Comparison of ENCODE assay signal across 13 cellular contexts in the genomic region with DNA sequence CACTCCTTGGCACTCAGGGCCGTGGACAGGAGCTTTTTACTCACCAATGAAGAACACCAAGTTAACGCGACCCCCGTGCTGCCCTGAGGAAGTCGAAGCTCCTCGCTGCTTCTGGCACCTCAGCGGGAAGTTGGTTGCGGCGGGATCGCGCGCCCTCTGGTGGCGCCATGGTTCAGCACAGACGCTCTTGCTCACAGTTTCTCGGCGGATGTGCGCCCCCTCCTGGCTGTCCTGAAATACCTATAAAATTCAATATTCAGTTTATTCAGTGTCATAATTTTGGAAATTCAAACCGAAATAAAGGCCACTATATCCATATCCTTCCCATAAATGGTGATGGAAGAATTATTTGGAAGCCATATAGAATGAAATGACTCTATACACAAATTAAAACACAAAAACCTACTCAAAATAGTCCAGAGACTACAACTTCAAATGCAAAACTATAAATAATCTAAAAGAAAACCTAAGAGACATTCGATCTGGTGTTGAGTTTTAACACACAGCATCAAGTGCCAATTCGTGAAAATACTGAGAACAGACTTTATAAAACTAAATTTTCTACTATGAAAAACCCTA. TPM values are rescaled to one million over a fixed set of nuclear protein-coding genes. Genes with fewer than 3 reads are reported as not detected.
DNase-seq lines count a peak whose midpoint lies in the region; ATAC-seq, FAIRE-seq and TF ChIP-seq lines count a peak whose summit lies in the region.
"Not testable (repeated sequence)": the region's sequence is repeated elsewhere in the genome, so short reads cannot be mapped to it uniquely, and the experiment has no call there.
"Had no signal": no experiment of that assay in that cellular context is flagged by ENCODE, and none has a peak within 500 bp of the region (broad histone marks: within the 10 kb centered on the region; RNA-seq: fewer than 3 reads in every experiment).

No MANE protein-coding gene starts in this region.

- POLR2A ChIA-PET in CD4-positive, alpha-beta memory T cell (lab: Charles Lee; ENCODE audit: partially characterized antibody); SK-N-SH (lab: Yijun Ruan, JAX); H1 (lab: Charles Lee; ENCODE audit: partially characterized antibody): not testable (repeated sequence)

- H3K36me3 Mint-ChIP-seq in CD4-positive, alpha-beta memory T cell; HFFc6 (ENCODE audit: low read depth); natural killer cell: not testable (repeated sequence)

- peak; percentile 82 for TF ChIP-seq CTCF in HFFc6 (IDR thresholded peaks at IDR 0.05)
- TF ChIP-seq CTCF in SK-N-SH (IDR thresholded peaks at IDR 0.05) = 0 out of 2 replicates have a peak, but pooled peaks have one; percentile 13
- TF ChIP-seq CTCF in H1 (IDR thresholded peaks at IDR 0.05; ENCODE audit: control extremely low read depth in 1 of 3, insufficient read depth in 1 of 3, low read depth in 1 of 3, low read length in 3 of 3) = peak; percentile 21 to 79 (median 47)
- TF ChIP-seq CTCF in hepatocyte (IDR thresholded peaks at IDR 0.05; ENCODE audit: poor library complexity) = peak; percentile 28
- peak; percentile 34 for TF ChIP-seq CTCF in natural killer cell (IDR thresholded peaks at IDR 0.05)
- peak in 6 of 11 experiments; percentile 33 to 66 (median 45) for TF ChIP-seq CTCF in spleen (IDR thresholded peaks at IDR 0.05 in 8 of 11, conservative IDR thresholded peaks at IDR 0.05 in 3 of 11)

- not testable (repeated sequence) for H3K4me1 ChIP-seq in CD4-positive, alpha-beta memory T cell (ENCODE audit: insufficient read depth, low read length); SK-N-SH (ENCODE audit: control insufficient read depth in 1 of 2, insufficient read depth in 2 of 2, low read depth in 1 of 2, low read length in 1 of 2); adipocyte (ENCODE audit: control insufficient read depth, insufficient read depth, low read length); H1 (replicated peaks in 1 of 4; ENCODE audit: control insufficient read depth in 3 of 4, insufficient read depth in 4 of 4, low read length in 3 of 4); hepatocyte (ENCODE audit: insufficient read depth); spleen

- not testable (repeated sequence) for H3K4ac ChIP-seq in H1 (replicated peaks; ENCODE audit: insufficient read length, low read depth, low read length)

- WGBS in SK-N-SH (ENCODE audit: low lambda C conversion rate) = under 1% methylated on average over 4 of the region's 20 CpGs
- 21% methylated on average over 6 of the region's 20 CpGs; no CpG with 5 or more reads in 1 of the 2 experiments for WGBS in H1 (ENCODE audit: extremely low coverage in 1 of 2, insufficient coverage in 1 of 2, insufficient read length in 1 of 2, insufficient replicate concordance in 2 of 2, low coverage in 1 of 2, low lambda C conversion rate in 2 of 2, missing lambda C conversion rate in 1 of 2), 2 experiments
- 1% methylated on average over 7 of the region's 20 CpGs for WGBS in hepatocyte (ENCODE audit: low lambda C conversion rate, missing lambda C conversion rate)
- WGBS in spleen, 5 donors = 1 to 6% (median 2%) methylated on average over 3 to 19 of the region's 20 CpGs

- H3K9me2 ChIP-seq in SK-N-SH; hepatocyte (replicated peaks; ENCODE audit: insufficient read depth): not testable (repeated sequence)

- H2BK15ac ChIP-seq in H1 (ENCODE audit: low read length) = not testable (repeated sequence)

- H3K23ac ChIP-seq in H1 (ENCODE audit: insufficient read length) = not testable (repeated sequence)

- not testable (repeated sequence) for H2BK12ac ChIP-seq in H1 (ENCODE audit: low read depth, low read length)

- not testable (repeated sequence) for TF ChIP-seq RAD21 in SK-N-SH (IDR thresholded peaks at IDR 0.05; ENCODE audit: low read length)
- TF ChIP-seq RAD21 in H1 (IDR thresholded peaks at IDR 0.05 in 1 of 2, conservative IDR thresholded peaks at IDR 0.05 in 1 of 2; ENCODE audit: low read depth in 2 of 2, low read length in 2 of 2) = peak; percentile 49 to 51; a peak in 2 of 4 replicates

- not testable (repeated sequence) for H3K56ac ChIP-seq in H1 (replicated peaks; ENCODE audit: insufficient read length, low read depth, low read length)

- H3K9me3 ChIP-seq in CD4-positive, alpha-beta memory T cell (ENCODE audit: control insufficient read depth in 1 of 2, low read length in 2 of 2); SK-N-SH; adipocyte (ENCODE audit: control insufficient read depth, low read length); H1 (ENCODE audit: insufficient read depth in 2 of 2, low read depth in 1 of 2, low read length in 1 of 2); hepatocyte (ENCODE audit: low read depth); spleen: not testable (repeated sequence)

- not testable (repeated sequence) for H2BK20ac ChIP-seq in H1 (ENCODE audit: low read length)

- not testable (repeated sequence) for H4K20me1 ChIP-seq in SK-N-SH (ENCODE audit: insufficient read depth); H1 (replicated peaks in 1 of 2; ENCODE audit: control insufficient read depth in 1 of 2, insufficient read depth in 2 of 2, low read length in 2 of 2); hepatocyte (ENCODE audit: insufficient read depth, poor library complexity, severe bottlenecking)

- not testable (repeated sequence) for TF ChIP-seq EP300 in SK-N-SH (IDR thresholded peaks at IDR 0.05; ENCODE audit: borderline replicate concordance in 1 of 2, low read depth in 1 of 2, low read length in 1 of 2); H1 (IDR thresholded peaks at IDR 0.05; ENCODE audit: borderline replicate concordance in 1 of 2, low read depth in 2 of 2, low read length in 2 of 2)

- H4K91ac ChIP-seq in H1 (replicated peaks; ENCODE audit: insufficient read length, low read length) = not testable (repeated sequence)

- not testable (repeated sequence) for ATAC-seq in natural killer cell

- not testable (repeated sequence) for H3F3A ChIP-seq in SK-N-SH (replicated peaks; ENCODE audit: insufficient read depth)

- H3K4me2 ChIP-seq in SK-N-SH; H1 (ENCODE audit: insufficient read depth in 1 of 2, low read depth in 2 of 2, low read length in 2 of 2); hepatocyte: not testable (repeated sequence)

- not testable (repeated sequence) for H3K27ac ChIP-seq in CD4-positive, alpha-beta memory T cell (ENCODE audit: low read depth, low read length); SK-N-SH (ENCODE audit: low read depth in 2 of 2, low read length in 1 of 2); H1 (ENCODE audit: low read depth, low read length); hepatocyte; spleen

- peak in 3 of 5 donors; percentile 6 to 69 (median 60) for DNase-seq in CD4-positive, alpha-beta memory T cell
- not testable (repeated sequence) for DNase-seq in HFFc6, SK-N-SH
- DNase-seq in adipocyte (ENCODE audit: low read depth) (peak; percentile 48), H1 (ENCODE audit: low read depth in 1 of 2, low spot score in 2 of 2) (peak in 1 of 2 experiments; percentile 74), hepatocyte (ENCODE audit: low spot score) (peak; percentile 20), natural killer cell (peak; percentile 60), spleen (peak; percentile 90)

- H3K27me3 Mint-ChIP-seq in CD4-positive, alpha-beta memory T cell; HFFc6 (ENCODE audit: insufficient read depth); natural killer cell (ENCODE audit: low read depth in 2 of 2): not testable (repeated sequence)

- H2BK5ac ChIP-seq in H1 (ENCODE audit: low read depth, low read length) = not testable (repeated sequence)

- CTCF ChIA-PET in CD4-positive, alpha-beta memory T cell (lab: Charles Lee; ENCODE audit: partially characterized antibody); SK-N-SH (lab: Yijun Ruan, JAX); H1 (lab: Charles Lee; ENCODE audit: partially characterized antibody): not testable (repeated sequence)

- not testable (repeated sequence) for H2BK120ac ChIP-seq in H1 (replicated peaks; ENCODE audit: low read depth, low read length)

- not testable (repeated sequence) for H3K14ac ChIP-seq in H1 (ENCODE audit: insufficient read length)

- not testable (repeated sequence) for H4K8ac ChIP-seq in H1 (ENCODE audit: extremely low read depth, insufficient read depth, low read length)

- H3K9me3 Mint-ChIP-seq in CD4-positive, alpha-beta memory T cell; HFFc6; natural killer cell: not testable (repeated sequence)

- H3K18ac ChIP-seq in H1 (ENCODE audit: extremely low read depth, low read length) = not testable (repeated sequence)

- FAIRE-seq in H1 (lab: Jason Lieb, UNC) = not testable (repeated sequence)

- not testable (repeated sequence) for H3K27ac Mint-ChIP-seq in CD4-positive, alpha-beta memory T cell; HFFc6; natural killer cell

- not testable (repeated sequence) for H3K27me3 ChIP-seq in CD4-positive, alpha-beta memory T cell (ENCODE audit: insufficient read depth, low read length); SK-N-SH (ENCODE audit: insufficient read depth); adipocyte (replicated peaks; ENCODE audit: control insufficient read depth, insufficient read depth, low read length); H1 (replicated peaks in 1 of 4; ENCODE audit: control insufficient read depth in 3 of 4, extremely low read depth in 1 of 4, insufficient read depth in 3 of 4, low read length in 3 of 4); hepatocyte; spleen (replicated peaks in 1 of 7)

- H3K4me3 Mint-ChIP-seq in CD4-positive, alpha-beta memory T cell; HFFc6; natural killer cell: not testable (repeated sequence)

- not testable (repeated sequence) for H3K36me3 ChIP-seq in CD4-positive, alpha-beta memory T cell (ENCODE audit: insufficient read depth, low read length); SK-N-SH (replicated peaks in 1 of 2; ENCODE audit: control insufficient read depth in 1 of 2, insufficient read depth in 2 of 2, low read length in 1 of 2); adipocyte (ENCODE audit: control insufficient read depth, insufficient read depth, low read length, severe bottlenecking); H1 (ENCODE audit: control insufficient read depth in 2 of 4, insufficient read depth in 4 of 4, low read length in 3 of 4); hepatocyte (replicated peaks; ENCODE audit: insufficient read depth, low read depth); spleen

- not testable (repeated sequence) for H3K4me3 ChIP-seq in CD4-positive, alpha-beta memory T cell (ENCODE audit: low read length in 2 of 2); SK-N-SH (ENCODE audit: low read depth in 2 of 2, low read length in 1 of 2); adipocyte (ENCODE audit: low read length); H1 (ENCODE audit: extremely low read depth in 1 of 4, insufficient read depth in 2 of 4, low read depth in 3 of 4, low read length in 4 of 4); hepatocyte; spleen

- H4K5ac ChIP-seq in H1 (ENCODE audit: insufficient read length, low read depth, low read length) = not testable (repeated sequence)

- H3K79me2 ChIP-seq in SK-N-SH (ENCODE audit: insufficient read depth); H1 (ENCODE audit: control insufficient read depth in 1 of 2, insufficient read depth in 2 of 2, low read length in 2 of 2); hepatocyte: not testable (repeated sequence)

- H3K9ac ChIP-seq in SK-N-SH; adipocyte (ENCODE audit: low read length); H1 (replicated peaks in 1 of 4; ENCODE audit: extremely low read depth in 1 of 4, low read depth in 3 of 4, low read length in 3 of 4): not testable (repeated sequence)

- H3K79me1 ChIP-seq in H1 (ENCODE audit: low read depth, low read length) = not testable (repeated sequence)

- not testable (repeated sequence) for H2AFZ ChIP-seq in SK-N-SH (ENCODE audit: low read depth); H1 (ENCODE audit: low read length); hepatocyte

- H2AK5ac ChIP-seq in H1 (ENCODE audit: low read depth, low read length) = not testable (repeated sequence)

- not testable (repeated sequence) for TF ChIP-seq POLR2A in H1 (IDR thresholded peaks at IDR 0.05; ENCODE audit: control extremely low read depth in 1 of 2, low read depth in 2 of 2, low read length in 2 of 2); spleen (IDR thresholded peaks at IDR 0.05)

- intact Hi-C loops in CD4-positive, alpha-beta memory T cell (cut with micrococcal nuclease); natural killer cell (cut with micrococcal nuclease); spleen (cut with DNase I; ENCODE audit: low total_unique reads): not testable (repeated sequence)

- H3K4me1 Mint-ChIP-seq in CD4-positive, alpha-beta memory T cell; HFFc6 (ENCODE audit: low read depth); natural killer cell: not testable (repeated sequence)

- H3K23me2 ChIP-seq in H1 (ENCODE audit: low read depth, low read length) = not testable (repeated sequence)

RNA-seq across cellular contexts. Expression of a gene that starts 18.9 kb away (rescaled TPM):
- total RNA-seq in CD4-positive, alpha-beta memory T cell = not detected
- polyA plus RNA-seq in CD4-positive, alpha-beta memory T cell = not detected
- total RNA-seq in HFFc6 (2021; fragmentation: NEBNext Ultra II Directional; extraction: Animal tissue kit (Norgen Biotek cat#: 25700)) = not detected
- polyA plus RNA-seq in SK-N-SH (2012; rRNA removed) = not detected in 2 replicates
- not detected in 2 replicates for polyA plus RNA-seq in SK-N-SH (2012; cell fraction: cytosol; rRNA removed)
- polyA plus RNA-seq in SK-N-SH (2012; cell fraction: nucleus; rRNA removed) = not detected in 2 replicates
- not detected in 2 replicates for total RNA-seq in H1 (2021; fragmentation: NEBNext Ultra II Directional; extraction: Animal tissue kit (Norgen Biotek cat#: 25700))
- not detected in 2 replicates for polyA plus RNA-seq in H1 (2011; rRNA removed)
- polyA plus RNA-seq in H1 (2011; cell fraction: cytosol; rRNA removed) = not detected
- not detected for polyA plus RNA-seq in H1 (2011; cell fraction: nucleus; rRNA removed)
- polyA plus RNA-seq in H1 (2012, experiment 1 of 2) = not detected in 4 replicates
- not detected for polyA plus RNA-seq in H1 (2012, experiment 2 of 2)
- not detected for polyA plus RNA-seq in H1 (2013, experiment 1 of 2)
- not detected for polyA plus RNA-seq in H1 (2013, experiment 2 of 2)
- polyA minus RNA-seq in H1 (2011; rRNA and poly(A)+ RNA removed) = not detected in 2 replicates
- polyA minus RNA-seq in H1 (2011; cell fraction: cytosol; rRNA and poly(A)+ RNA removed) = not detected
- polyA minus RNA-seq in H1 (2011; cell fraction: nucleus; rRNA and poly(A)+ RNA removed) = not detected
- not detected in 2 replicates for total RNA-seq in hepatocyte
- polyA plus RNA-seq in hepatocyte = not detected in 2 replicates
- total RNA-seq in natural killer cell = not detected
- not detected for total RNA-seq in spleen
- not detected for polyA plus RNA-seq in spleen
- total RNA-seq: breast epithelium, glomerular endothelial cell, myocyte, sciatic nerve, temporal lobe had no signal

Comparison
In these comparisons a context has a peak if more than half of its experiments do, and no peak if none do; other contexts are left out.
1. CTCF ChIP-seq: peak in every context shown above with its lines; median percentile 82 in HFFc6; 47 in H1; 45 in spleen; 34 in natural killer cell; 28 in hepatocyte; 13 in SK-N-SH.